In genomic region chr9:120755827-120756434, GRCh38 we compare ENCODE assay signal across 8 cellular contexts. TPM values are rescaled to one million over a fixed set of nuclear protein-coding genes. Genes with fewer than 3 reads are reported as not detected.
DNase-seq lines count a peak whose midpoint lies in the region; ATAC-seq and TF ChIP-seq lines count a peak whose summit lies in the region.

No MANE protein-coding gene starts in this region.

- H3K4me1 Mint-ChIP-seq in osteocyte (ENCODE audit: unreplicated experiment) = peaks cover 20% of the 10 kb centered on the region

- H3K4me3 Mint-ChIP-seq in osteocyte (ENCODE audit: unreplicated experiment) = no peak overlapping the region

- peak overlapping the region; percentile 82 for H3K27ac ChIP-seq in HL-60 (replicated peaks)
- no peak overlapping the region for H3K27ac ChIP-seq in upper lobe of right lung

- H3K9me3 Mint-ChIP-seq in osteocyte (ENCODE audit: unreplicated experiment) = no peaks in the 10 kb centered on the region

- H3K4me3 ChIP-seq in HL-60 (replicated peaks; ENCODE audit: insufficient read depth, low read length) (no peak overlapping the region), foreskin fibroblast (ENCODE audit: low read depth in 1 of 2, low read length in 2 of 2) (no peak overlapping the region), upper lobe of right lung (no peak overlapping the region)

- ATAC-seq in upper lobe of right lung = peak; percentile 92

- H3K27me3 ChIP-seq in HL-60 (ENCODE audit: insufficient read depth, poor library complexity, severe bottlenecking) = no peaks in the 10 kb centered on the region
- H3K27me3 ChIP-seq in upper lobe of right lung = no peaks in the 10 kb centered on the region

- peaks cover 15% of the 10 kb centered on the region for H3K36me3 Mint-ChIP-seq in osteocyte (ENCODE audit: unreplicated experiment)

- intact Hi-C loops in upper lobe of right lung (cut with DNase I) = no loop called here

- no peaks in the 10 kb centered on the region for H3K27me3 Mint-ChIP-seq in osteocyte (ENCODE audit: unreplicated experiment)

- H3K9me3 ChIP-seq in upper lobe of right lung = no peaks in the 10 kb centered on the region

- peak overlapping the region; percentile 48 for H3K27ac Mint-ChIP-seq in osteocyte (ENCODE audit: unreplicated experiment)

- H3K4me1 ChIP-seq in upper lobe of right lung = peaks cover 9% of the 10 kb centered on the region

- peaks cover 4% of the 10 kb centered on the region for H3K36me3 ChIP-seq in upper lobe of right lung

- peak; percentile 66 for TF ChIP-seq CTCF in HL-60 (IDR thresholded peaks at IDR 0.05; ENCODE audit: insufficient read depth, low read length)
- peak; percentile 70 for TF ChIP-seq CTCF in foreskin fibroblast (IDR thresholded peaks at IDR 0.05; ENCODE audit: low read depth, low read length)
- TF ChIP-seq CTCF in osteocyte (IDR thresholded peaks at IDR 0.05) = peak; percentile 89
- peak; percentile 91 for TF ChIP-seq CTCF in upper lobe of right lung (IDR thresholded peaks at IDR 0.05)

- DNase-seq in NCI-H446 (lab: John Stamatoyannopoulos, UW) = peak; percentile 27 to 61
- no peak for DNase-seq in NCI-H446 treated with DMSO at 0.1 percent for 48 hours (lab: John Stamatoyannopoulos, UW)
- peak in 1 of 2 experiments; percentile 67 for DNase-seq in HL-60 (ENCODE audit: low read depth in 1 of 2, low spot score in 1 of 2)
- DNase-seq in RKO (ENCODE audit: low spot score) = peak; percentile 43
- DNase-seq in activated T-helper 1 cell treated with anti-CD3 and anti-CD28 coated beads, Interleukin-2, amount 50 U/mL, for 16 hours (ENCODE audit: low read depth in 1 of 2, low spot score in 1 of 2) = peak; percentile 20 to 45
- DNase-seq in foreskin fibroblast = peak; percentile 20 to 73
- no peak for DNase-seq in osteocyte (ENCODE audit: extremely low spot score, unreplicated experiment)
- DNase-seq in upper lobe of right lung = no peak

RNA-seq across cellular contexts. Expression of gene FBXW2, which starts 37.3 kb away (rescaled TPM):
- total RNA-seq in osteocyte (84.7 and 86.8 TPM in 2 replicates), upper lobe of right lung (87.1 TPM)

RNA-seq across cellular contexts. Expression of gene MEGF9, which starts 41.7 kb away (rescaled TPM):
- total RNA-seq in osteocyte (21.4 and 21.9 TPM in 2 replicates), upper lobe of right lung (92.9 TPM)

Comparison
In these comparisons a context has a peak if more than half of its experiments do, and no peak if none do; other contexts are left out.
1. DNase-seq: peak in NCI-H446 (2 of 2), RKO (single experiment), activated T-helper 1 cell treated with anti-CD3 and anti-CD28 coated beads, Interleukin-2, amount 50 U/mL, for 16 hours (2 of 2) and foreskin fibroblast (2 of 2); none in NCI-H446 treated with DMSO at 0.1 percent for 48 hours (single experiment), osteocyte (single experiment) and upper lobe of right lung (single experiment).
2. Peak in every context shown above with its lines, with median percentiles within 50 percentile points of each other: CTCF ChIP-seq.